ENCODE assay signal across 8 cellular contexts in genomic region chr20:8019998-8020247, GRCh38. TPM values are rescaled to one million over a fixed set of nuclear protein-coding genes. Genes with fewer than 3 reads are reported as not detected.
DNase-seq lines count a peak whose midpoint lies in the region; ATAC-seq, FAIRE-seq and TF ChIP-seq lines count a peak whose summit lies in the region.

No MANE protein-coding gene starts in this region.

- no peaks in the 10 kb centered on the region for H3K9me1 ChIP-seq in IMR-90 (ENCODE audit: insufficient read depth, low read length)

- H3K27ac ChIP-seq in IMR-90 (ENCODE audit: insufficient read depth, low read length) = no peak overlapping the region
- peak overlapping the region; percentile 94 for H3K27ac ChIP-seq in duodenal mucosa (ENCODE audit: low read depth, low read length)

- peaks cover 3% of the 10 kb centered on the region for H3K27me3 Mint-ChIP-seq in nephron progenitor cell (ENCODE audit: low read depth, poor library complexity)
- peaks cover 7% of the 10 kb centered on the region for H3K27me3 Mint-ChIP-seq in activated T-helper 1 cell treated with anti-CD3 and anti-CD28 coated beads, Interleukin-12 subunit alpha, Interleukin-12 subunit beta, Interleukin-2, Interleukin-4 antibody, amounts not matched to agents 30 ng/mL and 10 ng/mL and 1 ng/mL, durations not matched to agents 14 hours and 24 hours and 36 hours (ENCODE audit: insufficient read depth)

- no peak overlapping the region for H2BK20ac ChIP-seq in IMR-90 (ENCODE audit: low read depth, low read length)

- H4K91ac ChIP-seq in IMR-90 (ENCODE audit: insufficient read depth, low read depth, low read length) = no peak overlapping the region

- H3K27me3 ChIP-seq in IMR-90 (ENCODE audit: control insufficient read depth, insufficient read depth, low read length) (no peaks in the 10 kb centered on the region), duodenal mucosa (ENCODE audit: control insufficient read depth in 1 of 2, insufficient read depth in 2 of 2, low read length in 2 of 2) (no peaks in the 10 kb centered on the region)

- H2BK5ac ChIP-seq in IMR-90 (ENCODE audit: low read depth, low read length, poor library complexity, severe bottlenecking) = no peak overlapping the region

- no peak for ATAC-seq in IMR-90 (ENCODE audit: low read depth)

- no peak for FAIRE-seq in GM12892 (lab: Jason Lieb, UNC)

- H3K4me1 Mint-ChIP-seq in nephron progenitor cell = peaks cover 12% of the 10 kb centered on the region
- H3K4me1 Mint-ChIP-seq in activated T-helper 1 cell treated with anti-CD3 and anti-CD28 coated beads, Interleukin-12 subunit alpha, Interleukin-12 subunit beta, Interleukin-2, Interleukin-4 antibody, amounts not matched to agents 30 ng/mL and 10 ng/mL and 1 ng/mL, durations not matched to agents 14 hours and 24 hours and 36 hours (ENCODE audit: low read depth) = peaks cover 34% of the 10 kb centered on the region

- H3K9ac ChIP-seq in IMR-90 (ENCODE audit: low read depth, low read length) = no peak overlapping the region
- H3K9ac ChIP-seq in duodenal mucosa (ENCODE audit: low read depth in 1 of 2, low read length in 2 of 2) = peak overlapping the region; percentile 87 to 89

- H3K4me1 ChIP-seq in IMR-90 (ENCODE audit: control insufficient read depth, insufficient read depth, low read length) (no peaks in the 10 kb centered on the region), duodenal mucosa (ENCODE audit: control insufficient read depth in 1 of 2, insufficient read depth in 2 of 2, low read length in 2 of 2) (peaks cover 4 to 8% of the 10 kb centered on the region in 2 donors)

- H2AFZ ChIP-seq in IMR-90 (replicated peaks; ENCODE audit: low read length, poor library complexity) = peak overlapping the region; percentile 99

- no peak overlapping the region for H3K18ac ChIP-seq in IMR-90 (ENCODE audit: low read depth, low read length)

- 0 out of 2 replicates have a peak overlapping the region, but pooled peaks have one; percentile 1 for H3K4ac ChIP-seq in IMR-90 (ENCODE audit: low read depth, low read length)

- CTCF ChIA-PET in IMR-90 (lab: Yijun Ruan, JAX) = interaction anchor here (1.0 kb wide), 1 partner anchor 84 kb away, joined by 3 read pairs; no protein-coding TSS in a partner anchor

- H2AK9ac ChIP-seq in IMR-90 (replicated peaks; ENCODE audit: low read depth, low read length, poor library complexity) = peak overlapping the region; percentile 2

- no peak overlapping the region for H4K8ac ChIP-seq in IMR-90 (ENCODE audit: low read depth in 2 of 2, low read length in 2 of 2)

- POLR2A ChIA-PET in IMR-90 (lab: Charles Lee; ENCODE audit: unreplicated experiment) = no interaction called here

- intact Hi-C loops in IMR-90 (cut with micrococcal nuclease) = no loop called here
- intact Hi-C loops in activated T-helper 1 cell treated with anti-CD3 and anti-CD28 coated beads, Interleukin-12 subunit alpha, Interleukin-12 subunit beta, Interleukin-2, Interleukin-4 antibody, amounts not matched to agents 30 ng/mL and 10 ng/mL and 1 ng/mL, durations not matched to agents 14 hours and 24 hours and 36 hours (cut with micrococcal nuclease) = loop anchor here (1.0 to 10.0 kb wide), 7 partner anchors 23 to 642 kb away; no protein-coding TSS in a partner anchor

- no peak overlapping the region for H3K4me3 Mint-ChIP-seq in nephron progenitor cell
- H3K4me3 Mint-ChIP-seq in activated T-helper 1 cell treated with anti-CD3 and anti-CD28 coated beads, Interleukin-12 subunit alpha, Interleukin-12 subunit beta, Interleukin-2, Interleukin-4 antibody, amounts not matched to agents 30 ng/mL and 10 ng/mL and 1 ng/mL, durations not matched to agents 14 hours and 24 hours and 36 hours = no peak overlapping the region

- H3K36me3 ChIP-seq in IMR-90 (ENCODE audit: control insufficient read depth, insufficient read depth, low read length) = no peaks in the 10 kb centered on the region
- H3K36me3 ChIP-seq in duodenal mucosa (ENCODE audit: control insufficient read depth in 1 of 2, insufficient read depth in 2 of 2, low read length in 2 of 2) = no peaks in the 10 kb centered on the region

- H3K56ac ChIP-seq in IMR-90 (ENCODE audit: extremely low read depth, insufficient read depth, low read length) = no peak overlapping the region

- H3K23ac ChIP-seq in IMR-90 (ENCODE audit: low read depth, low read length) = no peak overlapping the region

- dilution Hi-C loops in IMR-90 (cut with HindIII; ENCODE audit: low sequenced_read_pairs, unreplicated experiment) = no loop called here

- no peaks in the 10 kb centered on the region for H3K36me3 Mint-ChIP-seq in nephron progenitor cell (ENCODE audit: low read depth)
- peaks cover 2% of the 10 kb centered on the region for H3K36me3 Mint-ChIP-seq in activated T-helper 1 cell treated with anti-CD3 and anti-CD28 coated beads, Interleukin-12 subunit alpha, Interleukin-12 subunit beta, Interleukin-2, Interleukin-4 antibody, amounts not matched to agents 30 ng/mL and 10 ng/mL and 1 ng/mL, durations not matched to agents 14 hours and 24 hours and 36 hours (ENCODE audit: low read depth)

- TF ChIP-seq CTCF in AG09309 (IDR thresholded peaks at IDR 0.05; ENCODE audit: control insufficient read depth, insufficient read depth, low read depth, low read length, missing control alignments) (no peak), IMR-90 (conservative IDR thresholded peaks at IDR 0.05; ENCODE audit: low read depth, low read length) (no peak), nephron progenitor cell (IDR thresholded peaks at IDR 0.05) (no peak)

- no peak overlapping the region for H4K5ac ChIP-seq in IMR-90 (ENCODE audit: low read depth, low read length)

- no peak overlapping the region for H2AK5ac ChIP-seq in IMR-90 (ENCODE audit: low read depth, low read length)

- DNase-seq in AG09309 (ENCODE audit: low read depth) (no peak), IMR-90 (no peak), nephron progenitor cell (no peak), GM12892 (ENCODE audit: insufficient read length) (no peak), HPDE6-E6E7 (ENCODE audit: extremely low spot score) (no peak), islet precursor cell (no peak)
- DNase-seq in activated T-helper 1 cell treated with anti-CD3 and anti-CD28 coated beads, Interleukin-12 subunit alpha, Interleukin-12 subunit beta, Interleukin-2, Interleukin-4 antibody, amounts not matched to agents 30 ng/mL and 10 ng/mL and 1 ng/mL, durations not matched to agents 14 hours and 24 hours and 36 hours (ENCODE audit: low spot score) = no peak

- WGBS in IMR-90 (ENCODE audit: extremely low coverage in 2 of 2, insufficient read length in 1 of 2), 2 experiments = no CpG with 5 or more reads among the region's 3 CpGs

- H3K4me3 ChIP-seq in AG09309 (ENCODE audit: control insufficient read depth, low read depth, low read length) = peak overlapping the region; percentile 53
- peak overlapping the region; percentile 79 for H3K4me3 ChIP-seq in IMR-90 (ENCODE audit: insufficient read depth, low read depth, low read length)
- peak overlapping the region; percentile 89 to 90 for H3K4me3 ChIP-seq in duodenal mucosa (ENCODE audit: low read depth in 1 of 2, low read length in 2 of 2)

- BruUV-seq in IMR-90 (replicated peaks; lab: Mats Ljungman, UMichigan) = no TSS peak

- TF ChIP-seq RAD21 in IMR-90 (IDR thresholded peaks at IDR 0.05; ENCODE audit: low read length) = no peak

- no peaks in the 10 kb centered on the region for H3K9me3 Mint-ChIP-seq in nephron progenitor cell
- no peaks in the 10 kb centered on the region for H3K9me3 Mint-ChIP-seq in activated T-helper 1 cell treated with anti-CD3 and anti-CD28 coated beads, Interleukin-12 subunit alpha, Interleukin-12 subunit beta, Interleukin-2, Interleukin-4 antibody, amounts not matched to agents 30 ng/mL and 10 ng/mL and 1 ng/mL, durations not matched to agents 14 hours and 24 hours and 36 hours

- H3K4me2 ChIP-seq in IMR-90 (ENCODE audit: low read depth, low read length) = peak overlapping the region; percentile 90

- TF ChIP-seq POLR2A in IMR-90 (IDR thresholded peaks at IDR 0.05; ENCODE audit: low read depth, low read length) (no peak), GM12892 (IDR thresholded peaks at IDR 0.05; ENCODE audit: low read depth, low read length) (no peak)

- in situ Hi-C loops in IMR-90 (cut with MboI; ENCODE audit: low sequenced_read_pairs) = no loop called here

- H3K14ac ChIP-seq in IMR-90 (replicated peaks; ENCODE audit: low read depth, low read length) = no peak overlapping the region

- H2BK120ac ChIP-seq in IMR-90 (ENCODE audit: low read depth, low read length) = no peak overlapping the region

- peaks cover 3 to 14% of the 10 kb centered on the region in 2 experiments for H3K79me1 ChIP-seq in IMR-90 (ENCODE audit: low read depth in 1 of 2, low read length in 2 of 2)

- H3K27ac Mint-ChIP-seq in nephron progenitor cell = peak overlapping the region; percentile 99
- no peak overlapping the region for H3K27ac Mint-ChIP-seq in activated T-helper 1 cell treated with anti-CD3 and anti-CD28 coated beads, Interleukin-12 subunit alpha, Interleukin-12 subunit beta, Interleukin-2, Interleukin-4 antibody, amounts not matched to agents 30 ng/mL and 10 ng/mL and 1 ng/mL, durations not matched to agents 14 hours and 24 hours and 36 hours

- H4K20me1 ChIP-seq in IMR-90 (ENCODE audit: insufficient read depth, low read length) = no peaks in the 10 kb centered on the region

- H2BK15ac ChIP-seq in IMR-90 (ENCODE audit: low read depth, low read length) = no peak overlapping the region

- H3K9me3 ChIP-seq in IMR-90 (ENCODE audit: control insufficient read depth, insufficient read depth, low read length) = no peaks in the 10 kb centered on the region
- H3K9me3 ChIP-seq in duodenal mucosa (ENCODE audit: control insufficient read depth in 1 of 2, low read length in 2 of 2) = no peaks in the 10 kb centered on the region

TF ChIP-seq in IMR-90, 13 proteins besides CTCF, POLR2A, EP300 and RAD21 (continues in another document):
- TF ChIP-seq USF2 (IDR thresholded peaks at IDR 0.05; ENCODE audit: low read depth, low read length) = no peak
- no peak for TF ChIP-seq BHLHE40 (IDR thresholded peaks at IDR 0.05; ENCODE audit: low read depth, low read length)
- TF ChIP-seq NFE2L2 (IDR thresholded peaks at IDR 0.05; ENCODE audit: low read depth, low read length) = no peak
- TF ChIP-seq CEBPB (IDR thresholded peaks at IDR 0.05; ENCODE audit: low read depth, low read length) = no peak

RNA-seq across cellular contexts. Expression of gene TMX4, which starts 0.4 kb away (rescaled TPM):
- 13.6 and 17.8 TPM in 2 replicates for total RNA-seq in IMR-90 (2012; rRNA removed)
- polyA plus RNA-seq in IMR-90 (2012; rRNA removed) = 4.7 and 5.4 TPM in 2 replicates
- 2.6 and 3.7 TPM in 2 replicates for polyA plus RNA-seq in IMR-90 (2012; cell fraction: cytosol; rRNA removed)
- 1.5 and 2.4 TPM in 2 replicates for polyA plus RNA-seq in IMR-90 (2012; cell fraction: nucleus; rRNA removed; ENCODE audit: low replicate concordance)
- polyA plus RNA-seq in GM12892 (2012; ENCODE audit: missing spikeins) = 9.7 TPM
- total RNA-seq in activated T-helper 1 cell treated with anti-CD3 and anti-CD28 coated beads, Interleukin-12 subunit alpha, Interleukin-12 subunit beta, Interleukin-2, Interleukin-4 antibody, amounts not matched to agents 30 ng/mL and 10 ng/mL and 1 ng/mL, durations not matched to agents 14 hours and 24 hours and 36 hours = 30.4 and 31.3 TPM in 2 replicates
